Comparison of ENCODE assay signal across 1 cellular context in the genomic region with DNA sequence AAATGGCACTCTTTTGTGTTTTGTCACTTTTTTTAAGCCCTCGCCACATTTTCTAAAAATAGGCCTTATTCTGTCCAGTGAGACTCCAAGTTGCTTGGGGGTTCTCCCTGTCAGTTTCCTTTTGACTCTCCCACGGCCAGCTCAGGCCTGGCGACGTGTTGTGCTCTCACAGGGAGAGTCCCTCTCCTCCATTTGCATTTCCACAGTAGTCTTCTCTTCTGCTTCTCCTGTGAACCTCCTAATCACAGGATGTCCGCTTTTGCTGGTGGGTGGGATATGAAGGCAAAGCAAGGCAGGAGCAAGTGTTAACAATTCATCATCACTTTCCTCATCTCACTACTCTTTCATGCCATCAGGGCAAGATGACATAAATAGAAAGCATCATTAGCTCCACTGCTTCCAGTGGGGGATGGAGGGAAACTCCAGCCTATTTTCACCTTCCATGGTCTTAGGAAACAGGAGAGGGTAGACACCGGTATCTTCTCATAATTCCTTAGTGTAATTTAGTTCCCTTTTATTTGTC.
TF ChIP-seq lines count a peak whose summit lies in the region.

No MANE protein-coding gene starts in this region.

TF ChIP-seq in HCT116, 20 proteins besides CTCF, POLR2A, EP300 and RAD21 (continued from another document):
- TF ChIP-seq JUND (IDR thresholded peaks at IDR 0.05) (no peak), EGR1 (IDR thresholded peaks at IDR 0.05; ENCODE audit: low read depth) (no peak), YY1 (IDR thresholded peaks at IDR 0.05; ENCODE audit: extremely low read depth, insufficient replicate concordance, low read depth, low read length) (no peak), SP1 (IDR thresholded peaks at IDR 0.05; ENCODE audit: low read depth) (no peak), POLR2AphosphoS5 (IDR thresholded peaks at IDR 0.05; ENCODE audit: low read depth, low read length) (no peak), CEBPB (IDR thresholded peaks at IDR 0.05; ENCODE audit: low read depth) (no peak), SIN3A (IDR thresholded peaks at IDR 0.05; ENCODE audit: low read depth) (no peak)
- TF ChIP-seq, protein P1, sequence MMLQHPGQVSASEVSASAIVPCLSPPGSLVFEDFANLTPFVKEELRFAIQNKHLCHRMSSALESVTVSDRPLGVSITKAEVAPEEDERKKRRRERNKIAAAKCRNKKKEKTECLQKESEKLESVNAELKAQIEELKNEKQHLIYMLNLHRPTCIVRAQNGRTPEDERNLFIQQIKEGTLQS (IDR thresholded peaks at IDR 0.05): no peak
